In genomic region chr2:180279581-180279980, GRCh38 we compare ENCODE assay signal across 38 cellular contexts.
"Had no signal": no experiment of that assay in that cellular context is flagged by ENCODE, and none has a peak within 500 bp of the region (broad histone marks: within the 10 kb centered on the region; RNA-seq: fewer than 3 reads in every experiment).

No MANE protein-coding gene starts in this region.

- H3K27me3 ChIP-seq: adrenal gland, ascending aorta, body of pancreas, brain microvascular endothelial cell, breast epithelium, cardiac muscle cell had no signal

- ATAC-seq: activated naive CD4-positive, alpha-beta T cell treated with anti-CD3 and anti-CD28 coated beads, Interleukin-2, amount 50 U/mL, for 72 hours; activated naive CD8-positive, alpha-beta T cell treated with anti-CD3 and anti-CD28 coated beads, Interleukin-2, amount 50 U/mL, for 24 hours; activated T-cell treated with anti-CD3 and anti-CD28 coated beads, Interleukin-2, amount 50 U/mL, for 4 hours; activated T-cell treated with anti-CD3 and anti-CD28 coated beads, Interleukin-2, amount 50 U/mL, for 72 hours; activated T-helper 17 cell treated with anti-CD3 and anti-CD28 coated beads, Interleukin-2, amount 50 U/mL, for 72 hours; body of pancreas had no signal

- H3K36me3 ChIP-seq: adrenal gland, ascending aorta, brain microvascular endothelial cell, breast epithelium, cardiac muscle cell had no signal

- DNase-seq: activated effector memory CD4-positive, alpha-beta T cell treated with anti-CD3 and anti-CD28 coated beads, Interleukin-2, amount 50 U/mL, for 16 hours; activated effector memory CD4-positive, alpha-beta T cell treated with Interleukin-2 at 50 U/mL for 16 hours; activated gamma-delta T cell; activated gamma-delta T cell treated with Interleukin-2 at 50 U/mL for 16 hours; activated naive CD4-positive, alpha-beta T cell; activated naive CD4-positive, alpha-beta T cell treated with anti-CD3 and anti-CD28 coated beads for 36 hours; activated naive CD4-positive, alpha-beta T cell treated with anti-CD3 and anti-CD28 coated beads, Interleukin-2, amount 10 ng/mL, durations not matched to agents 7 days and 5 days; activated naive CD4-positive, alpha-beta T cell treated with anti-CD3 and anti-CD28 coated beads, Interleukin-2, amount 50 U/mL, for 16 hours; activated naive CD4-positive, alpha-beta T cell treated with Interleukin-2 at 50 U/mL for 16 hours; activated naive CD8-positive, alpha-beta T cell treated with anti-CD3 and anti-CD28 coated beads for 36 hours; activated naive CD8-positive, alpha-beta T cell treated with anti-CD3 and anti-CD28 coated beads, Interleukin-2, amount 10 ng/mL, durations not matched to agents 7 days and 5 days; activated naive CD8-positive, alpha-beta T cell treated with anti-CD3 and anti-CD28 coated beads, Interleukin-2, amount 50 U/mL, for 24 hours; activated T-cell treated with anti-CD3 and anti-CD28 coated beads, Interleukin-2, amount 50 U/mL, for 1 hour; activated T-cell treated with anti-CD3 and anti-CD28 coated beads, Interleukin-2, amount 50 U/mL, for 24 hours; activated T-cell treated with anti-CD3 and anti-CD28 coated beads, Interleukin-2, amount 50 U/mL, for 4 hours; activated T-cell treated with anti-CD3 and anti-CD28 coated beads, Interleukin-2, amount 50 U/mL, for 48 hours; activated T-cell treated with anti-CD3 and anti-CD28 coated beads, Interleukin-2, amount 50 U/mL, for 72 hours; adrenal gland; amniotic stem cell; amygdala; anterior cingulate cortex; aorta; body of pancreas; brain microvascular endothelial cell; caudate nucleus; central memory CD4-positive, alpha-beta T cell; cerebellar nuclear complex had no signal

- H3K27me3 Mint-ChIP-seq: activated naive CD4-positive, alpha-beta T cell treated with anti-CD3 and anti-CD28 coated beads, Interleukin-2, amount 10 ng/mL, durations not matched to agents 7 days and 5 days; activated naive CD4-positive, alpha-beta T cell treated with anti-CD3 and anti-CD28 coated beads, Interleukin-2, amount 50 U/mL, for 24 hours; activated naive CD8-positive, alpha-beta T cell treated with anti-CD3 and anti-CD28 coated beads for 36 hours; activated naive CD8-positive, alpha-beta T cell treated with anti-CD3 and anti-CD28 coated beads, Interleukin-2, amount 10 ng/mL, durations not matched to agents 7 days and 5 days; activated naive CD8-positive, alpha-beta T cell treated with anti-CD3 and anti-CD28 coated beads, Interleukin-2, amount 50 U/mL, for 24 hours; activated T-cell treated with anti-CD3 and anti-CD28 coated beads, Interleukin-2, amount 50 U/mL, for 24 hours; activated T-helper 17 cell treated with anti-CD3 and anti-CD28 coated beads, Interleukin-2, amount 50 U/mL, for 72 hours had no signal

- H3K4me3 Mint-ChIP-seq: activated naive CD4-positive, alpha-beta T cell treated with anti-CD3 and anti-CD28 coated beads for 36 hours; activated naive CD4-positive, alpha-beta T cell treated with anti-CD3 and anti-CD28 coated beads, Interleukin-2, amount 10 ng/mL, durations not matched to agents 7 days and 5 days; activated naive CD4-positive, alpha-beta T cell treated with anti-CD3 and anti-CD28 coated beads, Interleukin-2, amount 50 U/mL, for 24 hours; activated naive CD8-positive, alpha-beta T cell; activated naive CD8-positive, alpha-beta T cell treated with anti-CD3 and anti-CD28 coated beads for 36 hours; activated naive CD8-positive, alpha-beta T cell treated with anti-CD3 and anti-CD28 coated beads, Interleukin-2, amount 10 ng/mL, durations not matched to agents 7 days and 5 days; activated naive CD8-positive, alpha-beta T cell treated with anti-CD3 and anti-CD28 coated beads, Interleukin-2, amount 50 U/mL, for 24 hours; activated T-cell treated with anti-CD3 and anti-CD28 coated beads, Interleukin-2, amount 50 U/mL, for 24 hours; activated T-cell treated with anti-CD3 and anti-CD28 coated beads, Interleukin-2, amount 50 U/mL, for 4 hours; activated T-cell treated with anti-CD3 and anti-CD28 coated beads, Interleukin-2, amount 50 U/mL, for 72 hours; activated T-helper 1 cell treated with anti-CD3 and anti-CD28 coated beads, Interleukin-12 subunit alpha, Interleukin-12 subunit beta, Interleukin-2, Interleukin-4 antibody, amounts not matched to agents 30 ng/mL and 10 ng/mL and 1 ng/mL, durations not matched to agents 14 hours and 24 hours and 36 hours; activated T-helper 17 cell treated with anti-CD3 and anti-CD28 coated beads, Interleukin-2, amount 50 U/mL, for 72 hours; brain; central memory CD8-positive, alpha-beta T cell had no signal

- H3K9me3 ChIP-seq: adrenal gland, ascending aorta, body of pancreas, breast epithelium had no signal

- H3K4me1 ChIP-seq: adrenal gland, ascending aorta, body of pancreas, breast epithelium had no signal

- H3K36me3 Mint-ChIP-seq: activated naive CD4-positive, alpha-beta T cell treated with anti-CD3 and anti-CD28 coated beads, Interleukin-2, amount 10 ng/mL, durations not matched to agents 7 days and 5 days; activated naive CD4-positive, alpha-beta T cell treated with anti-CD3 and anti-CD28 coated beads, Interleukin-2, amount 50 U/mL, for 24 hours; activated naive CD4-positive, alpha-beta T cell treated with anti-CD3 and anti-CD28 coated beads, Interleukin-2, amount 50 U/mL, for 72 hours; activated naive CD8-positive, alpha-beta T cell; activated naive CD8-positive, alpha-beta T cell treated with anti-CD3 and anti-CD28 coated beads for 36 hours; activated naive CD8-positive, alpha-beta T cell treated with anti-CD3 and anti-CD28 coated beads, Interleukin-2, amount 10 ng/mL, durations not matched to agents 7 days and 5 days; brain had no signal

- H3K4me1 Mint-ChIP-seq: activated naive CD4-positive, alpha-beta T cell treated with anti-CD3 and anti-CD28 coated beads, Interleukin-2, amount 10 ng/mL, durations not matched to agents 7 days and 5 days; activated naive CD4-positive, alpha-beta T cell treated with anti-CD3 and anti-CD28 coated beads, Interleukin-2, amount 50 U/mL, for 24 hours; activated naive CD8-positive, alpha-beta T cell treated with anti-CD3 and anti-CD28 coated beads for 36 hours; activated naive CD8-positive, alpha-beta T cell treated with anti-CD3 and anti-CD28 coated beads, Interleukin-2, amount 10 ng/mL, durations not matched to agents 7 days and 5 days; activated naive CD8-positive, alpha-beta T cell treated with anti-CD3 and anti-CD28 coated beads, Interleukin-2, amount 50 U/mL, for 24 hours; activated T-helper 17 cell treated with anti-CD3 and anti-CD28 coated beads, Interleukin-2, amount 50 U/mL, for 72 hours; brain; central memory CD8-positive, alpha-beta T cell had no signal

- H3K4me3 ChIP-seq: adrenal gland, ascending aorta, body of pancreas, breast epithelium, cardiac muscle cell had no signal

- H3K27ac ChIP-seq: adrenal gland, ascending aorta, body of pancreas, brain microvascular endothelial cell, breast epithelium, cardiac muscle cell had no signal

- H3K9me3 Mint-ChIP-seq: activated naive CD4-positive, alpha-beta T cell treated with anti-CD3 and anti-CD28 coated beads for 36 hours; activated naive CD4-positive, alpha-beta T cell treated with anti-CD3 and anti-CD28 coated beads, Interleukin-2, amount 50 U/mL, for 24 hours; activated naive CD4-positive, alpha-beta T cell treated with anti-CD3 and anti-CD28 coated beads, Interleukin-2, amount 50 U/mL, for 72 hours; activated T-cell treated with anti-CD3 and anti-CD28 coated beads, Interleukin-2, amount 50 U/mL, for 4 hours; activated T-helper 1 cell treated with anti-CD3 and anti-CD28 coated beads, Interleukin-12 subunit alpha, Interleukin-12 subunit beta, Interleukin-2, Interleukin-4 antibody, amounts not matched to agents 30 ng/mL and 10 ng/mL and 1 ng/mL, durations not matched to agents 14 hours and 24 hours and 36 hours; activated T-helper 2 cell treated with anti-CD3 and anti-CD28 coated beads, Interferon-gamma antibody, Interleukin-2, Interleukin-4, amounts not matched to agents 10 μg/mL and 5 μg/mL and 100 μg/mL, durations not matched to agents 14 hours and 24 hours and 36 hours had no signal

- H3K27ac Mint-ChIP-seq: activated naive CD4-positive, alpha-beta T cell treated with anti-CD3 and anti-CD28 coated beads for 36 hours; activated naive CD4-positive, alpha-beta T cell treated with anti-CD3 and anti-CD28 coated beads, Interleukin-2, amount 10 ng/mL, durations not matched to agents 7 days and 5 days; activated naive CD4-positive, alpha-beta T cell treated with anti-CD3 and anti-CD28 coated beads, Interleukin-2, amount 50 U/mL, for 24 hours; activated naive CD4-positive, alpha-beta T cell treated with anti-CD3 and anti-CD28 coated beads, Interleukin-2, amount 50 U/mL, for 72 hours; activated naive CD8-positive, alpha-beta T cell; activated naive CD8-positive, alpha-beta T cell treated with anti-CD3 and anti-CD28 coated beads for 36 hours; activated naive CD8-positive, alpha-beta T cell treated with anti-CD3 and anti-CD28 coated beads, Interleukin-2, amount 10 ng/mL, durations not matched to agents 7 days and 5 days; activated naive CD8-positive, alpha-beta T cell treated with anti-CD3 and anti-CD28 coated beads, Interleukin-2, amount 50 U/mL, for 24 hours; activated T-cell treated with anti-CD3 and anti-CD28 coated beads, Interleukin-2, amount 50 U/mL, for 24 hours; activated T-cell treated with anti-CD3 and anti-CD28 coated beads, Interleukin-2, amount 50 U/mL, for 72 hours; activated T-helper 1 cell treated with anti-CD3 and anti-CD28 coated beads, Interleukin-12 subunit alpha, Interleukin-12 subunit beta, Interleukin-2, Interleukin-4 antibody, amounts not matched to agents 30 ng/mL and 10 ng/mL and 1 ng/mL, durations not matched to agents 14 hours and 24 hours and 36 hours; activated T-helper 17 cell treated with anti-CD3 and anti-CD28 coated beads, Interleukin-2, amount 50 U/mL, for 72 hours; activated T-helper 2 cell treated with anti-CD3 and anti-CD28 coated beads, Interferon-gamma antibody, Interleukin-2, Interleukin-4, amounts not matched to agents 10 μg/mL and 5 μg/mL and 100 μg/mL, durations not matched to agents 14 hours and 24 hours and 36 hours; brain had no signal
